In genomic region chr9:81526587-81526986, GRCh38 we compare ENCODE assay signal across 17 cellular contexts.
DNase-seq lines count a peak whose midpoint lies in the region; ATAC-seq and TF ChIP-seq lines count a peak whose summit lies in the region.
"Had no signal": no experiment of that assay in that cellular context is flagged by ENCODE, and none has a peak within 500 bp of the region (broad histone marks: within the 10 kb centered on the region; RNA-seq: fewer than 3 reads in every experiment).

No MANE protein-coding gene starts in this region.

- H3K9me3 ChIP-seq in neuronal stem cell (replicated peaks in 1 of 2; ENCODE audit: control insufficient read depth in 2 of 2, insufficient read depth in 1 of 2, low read depth in 1 of 2, low read length in 2 of 2): peaks cover 0 to 3% of the 10 kb centered on the region in 2 donors
- no peaks in the 10 kb centered on the region for H3K9me3 ChIP-seq in hepatocyte (ENCODE audit: low read depth)
- H3K9me3 ChIP-seq: adrenal gland, pancreas had no signal

- ATAC-seq in stimulated activated naive CD8-positive, alpha-beta T cell treated with anti-CD3 and anti-CD28 coated beads, Interleukin-15, amount 100 ng/mL, for 72 hours: no peak
- ATAC-seq in HG02884 (IDR thresholded peaks at IDR 0.05; ENCODE audit: unreplicated experiment): no peak
- ATAC-seq: pancreas had no signal

- H2BK5ac ChIP-seq in neuronal stem cell (ENCODE audit: low read length): no peak overlapping the region

- no peaks in the 10 kb centered on the region for H3K79me1 ChIP-seq in neuronal stem cell (ENCODE audit: low read depth, low read length)

- H3K27ac ChIP-seq in neuronal stem cell (replicated peaks; ENCODE audit: low read length) (no peak overlapping the region), hepatocyte (no peak overlapping the region)
- H3K27ac ChIP-seq: adrenal gland, pancreas had no signal

- peaks cover 26% of the 10 kb centered on the region for H3K27me3 Mint-ChIP-seq in stimulated activated naive CD8-positive, alpha-beta T cell treated with anti-CD3 and anti-CD28 coated beads, Interleukin-15, amount 100 ng/mL, for 72 hours

- H3K9ac ChIP-seq in neuronal stem cell (ENCODE audit: low read depth, low read length, poor library complexity): no peak overlapping the region

- no CpG with 5 or more reads among the region's 2 CpGs for WGBS in neuronal stem cell (ENCODE audit: extremely low coverage in 2 of 2, insufficient read length in 2 of 2, insufficient replicate concordance in 1 of 2), 2 donors
- WGBS in hepatocyte (ENCODE audit: low lambda C conversion rate, missing lambda C conversion rate): 100% methylated on average over 2 of the region's 2 CpGs

- H3K36me3 ChIP-seq in BJ (ENCODE audit: control insufficient read depth, insufficient read depth, low read length) (no peaks in the 10 kb centered on the region), neuronal stem cell (replicated peaks in 1 of 2; ENCODE audit: control insufficient read depth in 2 of 2, insufficient read depth in 2 of 2, low read length in 2 of 2) (no peaks in the 10 kb centered on the region), hepatocyte (replicated peaks; ENCODE audit: insufficient read depth, low read depth) (no peaks in the 10 kb centered on the region)
- H3K36me3 ChIP-seq: adrenal gland, pancreas had no signal

- H3K18ac ChIP-seq in neuronal stem cell (ENCODE audit: low read length): no peak overlapping the region

- H3K9me2 ChIP-seq in hepatocyte (replicated peaks; ENCODE audit: insufficient read depth): no peaks in the 10 kb centered on the region

- peaks cover 0 to 6% of the 10 kb centered on the region in 2 donors for H3K9me3 Mint-ChIP-seq in stimulated activated naive CD8-positive, alpha-beta T cell treated with anti-CD3 and anti-CD28 coated beads, Interleukin-15, amount 100 ng/mL, for 72 hours
- H3K9me3 Mint-ChIP-seq: dendritic cell treated with granulocyte-macrophage colony-stimulating factor and Interleukin-4, amounts not matched to agents 40 ng/mL and 50 ng/mL, for 4 days; IgD-negative memory B cell had no signal

- no peak overlapping the region for H3K27ac Mint-ChIP-seq in stimulated activated naive CD8-positive, alpha-beta T cell treated with anti-CD3 and anti-CD28 coated beads, Interleukin-15, amount 100 ng/mL, for 72 hours
- H3K27ac Mint-ChIP-seq: CD8-positive, alpha-beta memory T cell; dendritic cell treated with granulocyte-macrophage colony-stimulating factor and Interleukin-4, amounts not matched to agents 40 ng/mL and 50 ng/mL, for 4 days; IgD-negative memory B cell had no signal

- H2AFZ ChIP-seq in neuronal stem cell (ENCODE audit: low read length) (no peak overlapping the region), hepatocyte (no peak overlapping the region)

- CTCF ChIA-PET in BJ (lab: Yijun Ruan, JAX): no interaction called here

- no peak overlapping the region for H3K4me3 Mint-ChIP-seq in stimulated activated naive CD8-positive, alpha-beta T cell treated with anti-CD3 and anti-CD28 coated beads, Interleukin-15, amount 100 ng/mL, for 72 hours
- H3K4me3 Mint-ChIP-seq: CD8-positive, alpha-beta memory T cell; dendritic cell treated with granulocyte-macrophage colony-stimulating factor and Interleukin-4, amounts not matched to agents 40 ng/mL and 50 ng/mL, for 4 days; IgD-negative memory B cell had no signal

- no peaks in the 10 kb centered on the region for H3K27me3 ChIP-seq in BJ (ENCODE audit: control insufficient read depth, insufficient read depth, low read length)
- H3K27me3 ChIP-seq in neuronal stem cell (ENCODE audit: control insufficient read depth in 3 of 3, insufficient read depth in 3 of 3, low read depth in 1 of 3, low read length in 3 of 3): peaks cover 0 to 51% (median 2%) of the 10 kb centered on the region in 3 experiments
- no peaks in the 10 kb centered on the region for H3K27me3 ChIP-seq in hepatocyte
- H3K27me3 ChIP-seq: adrenal gland, pancreas had no signal

- POLR2A ChIA-PET in BJ (lab: Charles Lee): no interaction called here

- H2AK5ac ChIP-seq in neuronal stem cell (ENCODE audit: low read depth, low read length): no peak overlapping the region

- no peaks in the 10 kb centered on the region for H3K4me1 Mint-ChIP-seq in stimulated activated naive CD8-positive, alpha-beta T cell treated with anti-CD3 and anti-CD28 coated beads, Interleukin-15, amount 100 ng/mL, for 72 hours
- H3K4me1 Mint-ChIP-seq: CD8-positive, alpha-beta memory T cell had no signal

- H3K4me2 ChIP-seq in neuronal stem cell (ENCODE audit: insufficient read depth, low read length, poor library complexity, severe bottlenecking): no peak overlapping the region
- H3K4me2 ChIP-seq in hepatocyte: no peak overlapping the region

- H4K8ac ChIP-seq in neuronal stem cell (ENCODE audit: low read depth, low read length): no peak overlapping the region

- H3K4ac ChIP-seq in neuronal stem cell (ENCODE audit: low read length): no peak overlapping the region

- no peaks in the 10 kb centered on the region for H3K79me2 ChIP-seq in hepatocyte

- H4K20me1 ChIP-seq in hepatocyte (ENCODE audit: insufficient read depth, poor library complexity, severe bottlenecking): no peaks in the 10 kb centered on the region

- no peak overlapping the region for H4K91ac ChIP-seq in neuronal stem cell (ENCODE audit: low read depth, low read length, poor library complexity)

- TF ChIP-seq CTCF in BJ (IDR thresholded peaks at IDR 0.05; ENCODE audit: insufficient read depth, low read depth, low read length): no peak
- TF ChIP-seq CTCF in hepatocyte (IDR thresholded peaks at IDR 0.05; ENCODE audit: poor library complexity): no peak

- H3K4me3 ChIP-seq in BJ (ENCODE audit: low read depth, low read length) (no peak overlapping the region), neuronal stem cell (ENCODE audit: low read length in 2 of 2) (no peak overlapping the region), hepatocyte (no peak overlapping the region)
- H3K4me3 ChIP-seq: adrenal gland, pancreas had no signal

- no peak overlapping the region for H3K23ac ChIP-seq in neuronal stem cell (ENCODE audit: low read depth, low read length, poor library complexity)

- no peak overlapping the region for H2BK12ac ChIP-seq in neuronal stem cell (ENCODE audit: low read length)

- DNase-seq in BJ (ENCODE audit: low read depth) (peak; percentile 4), M059J (ENCODE audit: low read depth) (peak; percentile 85), dedifferentiated amniotic fluid mesenchymal stem cell (ENCODE audit: extremely low spot score) (peak; percentile 28), neuronal stem cell (ENCODE audit: low spot score) (no peak), hepatocyte (ENCODE audit: low spot score) (no peak), NCI-H2196 treated with DMSO at 0.1 percent for 48 hours (lab: John Stamatoyannopoulos, UW; ENCODE audit: unreplicated experiment) (no peak)
- DNase-seq in stimulated activated naive CD8-positive, alpha-beta T cell treated with anti-CD3 and anti-CD28 coated beads, Interleukin-15, amount 100 ng/mL, for 72 hours: no peak
- DNase-seq: activated CD4-positive, alpha-beta T cell treated with anti-CD3 and anti-CD28 coated beads, Interleukin-2, amount 50 U/mL, for 4 hours; adrenal gland; CD8-positive, alpha-beta memory T cell; GOT3; NCI-H1048; pancreas; stimulated activated CD4-positive, alpha-beta T cell treated with anti-CD3 and anti-CD28 coated beads, Interleukin-12 subunit alpha, Interleukin-12 subunit beta, amount 100 ng/mL, for 4 hours had no signal

- H3K14ac ChIP-seq in neuronal stem cell (ENCODE audit: low read length): no peak overlapping the region

- no peaks in the 10 kb centered on the region for H3K4me1 ChIP-seq in neuronal stem cell (ENCODE audit: control insufficient read depth in 2 of 2, insufficient read depth in 1 of 2, low read depth in 1 of 2, low read length in 2 of 2)
- no peaks in the 10 kb centered on the region for H3K4me1 ChIP-seq in hepatocyte (ENCODE audit: insufficient read depth)

- H2BK15ac ChIP-seq in neuronal stem cell (ENCODE audit: low read length): no peak overlapping the region

- peak overlapping the region; percentile 26 for H2BK120ac ChIP-seq in neuronal stem cell (ENCODE audit: low read depth, low read length)

Comparison
In these comparisons a context has a peak if more than half of its experiments do, and no peak if none do; other contexts are left out.
1. DNase-seq: peak in BJ (single experiment), M059J (single experiment) and dedifferentiated amniotic fluid mesenchymal stem cell (single experiment); none in neuronal stem cell (single experiment), hepatocyte (single experiment), NCI-H2196 treated with DMSO at 0.1 percent for 48 hours (single experiment) and stimulated activated naive CD8-positive, alpha-beta T cell treated with anti-CD3 and anti-CD28 coated beads, Interleukin-15, amount 100 ng/mL, for 72 hours (0 of 2).